ENCODE assay signal across 19 cellular contexts in genomic region chr13:27524981-27525975, GRCh38.
"Had no signal": no experiment of that assay in that cellular context is flagged by ENCODE, and none has a peak within 500 bp of the region (broad histone marks: within the 10 kb centered on the region; RNA-seq: fewer than 3 reads in every experiment).

No MANE protein-coding gene starts in this region.

- H3K27me3 ChIP-seq: adrenal gland, spleen, upper lobe of left lung had no signal

- H3K36me3 ChIP-seq: adrenal gland, left lung, spleen, thoracic aorta, upper lobe of left lung had no signal

- H3K4me1 Mint-ChIP-seq: activated naive CD4-positive, alpha-beta T cell treated with anti-CD3 and anti-CD28 coated beads, Interleukin-2, amount 50 U/mL, for 24 hours; mesothelial cell of epicardium had no signal

- H3K4me3 ChIP-seq: adrenal gland, dorsolateral prefrontal cortex, left lung, spleen, thoracic aorta, upper lobe of left lung had no signal

- H3K27ac ChIP-seq: adrenal gland, foreskin keratinocyte, left lung, spleen, thoracic aorta, upper lobe of left lung had no signal

- H3K9me3 ChIP-seq: adrenal gland, left lung, thoracic aorta, upper lobe of left lung had no signal

- H3K4me1 ChIP-seq: adrenal gland, foreskin keratinocyte, left lung, upper lobe of left lung had no signal

- H3K4me3 Mint-ChIP-seq: activated naive CD4-positive, alpha-beta T cell treated with anti-CD3 and anti-CD28 coated beads, Interleukin-2, amount 50 U/mL, for 24 hours; activated T-cell treated with anti-CD3 and anti-CD28 coated beads, Interleukin-2, amount 50 U/mL, for 72 hours; mesothelial cell of epicardium; natural killer cell treated with Interleukin-12 subunit alpha and Interleukin-12 subunit beta and Interleukin-15 and Interleukin-18, amount 100 ng/mL, for 72 hours; stimulated activated naive B cell treated with anti-CD40 and anti-IgM and Interleukin-4, amounts not matched to agents 10 μg/mL and 1 μg/mL and 100 μg/mL, for 72 hours had no signal

- DNase-seq: activated CD4-positive, alpha-beta T cell treated with anti-CD3 and anti-CD28 coated beads, Interleukin-2, amount 50 U/mL, for 4 hours; activated gamma-delta T cell; activated T-cell treated with anti-CD3 and anti-CD28 coated beads, Interleukin-2, amount 50 U/mL, for 72 hours; adrenal gland; foreskin keratinocyte; hippocampal formation; left lung; nucleus accumbens; retina; spleen; stimulated activated CD4-positive, alpha-beta T cell treated with anti-CD3 and anti-CD28 coated beads, Interleukin-4, amount 100 ng/mL, for 4 hours; stimulated activated naive B cell treated with anti-CD40 and anti-IgM and Interleukin-4, amounts not matched to agents 10 μg/mL and 1 μg/mL and 100 μg/mL, for 72 hours; T-helper 2 cell; upper lobe of left lung had no signal

- H3K27ac Mint-ChIP-seq: activated naive CD4-positive, alpha-beta T cell treated with anti-CD3 and anti-CD28 coated beads, Interleukin-2, amount 50 U/mL, for 24 hours; activated T-cell treated with anti-CD3 and anti-CD28 coated beads, Interleukin-2, amount 50 U/mL, for 72 hours; mesothelial cell of epicardium; natural killer cell treated with Interleukin-12 subunit alpha and Interleukin-12 subunit beta and Interleukin-15 and Interleukin-18, amount 100 ng/mL, for 72 hours; stimulated activated naive B cell treated with anti-CD40 and anti-IgM and Interleukin-4, amounts not matched to agents 10 μg/mL and 1 μg/mL and 100 μg/mL, for 72 hours had no signal

- H3K9me3 Mint-ChIP-seq: activated naive CD4-positive, alpha-beta T cell treated with anti-CD3 and anti-CD28 coated beads, Interleukin-2, amount 50 U/mL, for 24 hours; natural killer cell treated with Interleukin-12 subunit alpha and Interleukin-12 subunit beta and Interleukin-15 and Interleukin-18, amount 100 ng/mL, for 72 hours had no signal

- H3K36me3 Mint-ChIP-seq: activated naive CD4-positive, alpha-beta T cell treated with anti-CD3 and anti-CD28 coated beads, Interleukin-2, amount 50 U/mL, for 24 hours; mesothelial cell of epicardium; natural killer cell treated with Interleukin-12 subunit alpha and Interleukin-12 subunit beta and Interleukin-15 and Interleukin-18, amount 100 ng/mL, for 72 hours had no signal
